ENCODE assay signal across 8 cellular contexts in genomic region chr16:28491970-28492474, GRCh38. TPM values are rescaled to one million over a fixed set of nuclear protein-coding genes. Genes with fewer than 3 reads are reported as not detected.
DNase-seq lines count a peak whose midpoint lies in the region; ATAC-seq and TF ChIP-seq lines count a peak whose summit lies in the region.

Gene CLN3, minus strand, starts transcription at chr16:28492074. Its CDS starts 315 bp downstream, at chr16:28491759.

- peak within 1 kb of the TSS; percentile 99 for H2BK5ac ChIP-seq in trophoblast cell (ENCODE audit: low read depth, low read length, poor library complexity)

- POLR2A ChIA-PET in T-cell (lab: Charles Lee) = interaction anchor here in 1 of 2 donors (0.6 to 0.7 kb wide), 5 partner anchors 20 to 1904 kb away, joined by 4 to 9 read pairs (median 5); no protein-coding TSS in a partner anchor

- no peak for TF ChIP-seq CTCF in GM12875 (IDR thresholded peaks at IDR 0.05; ENCODE audit: borderline replicate concordance, insufficient read depth, low read depth, low read length)
- no peak for TF ChIP-seq CTCF in heart left ventricle (IDR thresholded peaks at IDR 0.05)
- TF ChIP-seq CTCF in tibial nerve (IDR thresholded peaks at IDR 0.05) = no peak

- H3K9ac ChIP-seq in trophoblast cell (ENCODE audit: low read length) = peak within 1 kb of the TSS; percentile 97

- H3K14ac ChIP-seq in trophoblast cell (ENCODE audit: low read length) = peak within 1 kb of the TSS; percentile 99

- H3K36me3 Mint-ChIP-seq in T-cell = peaks cover 17% of the 10 kb centered on the region

- WGBS in adipose tissue, 3 donors = 0 to 1% (median 1%) methylated on average over 21 of the region's 21 CpGs
- WGBS in heart left ventricle, 4 donors = 0 to 1% (median 0%) methylated on average over 21 of the region's 21 CpGs
- WGBS in trophoblast cell (ENCODE audit: extremely low coverage, insufficient coverage, insufficient read length) = no CpG with 5 or more reads among the region's 21 CpGs
- 0% methylated on average over 19 to 21 of the region's 21 CpGs for WGBS in tibial nerve, 2 donors

- intact Hi-C loops in heart left ventricle (cut with DNase I) = loop anchor here in 8 of 10 donors (1.0 to 10.0 kb wide), 11 partner anchors 45 to 197 kb away; partner anchors contain the start of genes SGF29 (in 4 of the 8), NUPR1 (in 3 of the 8) and SBK1 (in 1 of the 8)

- H3K9me3 ChIP-seq in heart left ventricle (no peaks in the 10 kb centered on the region), trophoblast cell (ENCODE audit: insufficient read depth, low read depth, low read length) (no peaks in the 10 kb centered on the region), tibial nerve (no peaks in the 10 kb centered on the region)

- H3K27me3 ChIP-seq in heart left ventricle = no peaks in the 10 kb centered on the region
- H3K27me3 ChIP-seq in trophoblast cell (ENCODE audit: insufficient read depth, low read length) = no peaks in the 10 kb centered on the region
- no peaks in the 10 kb centered on the region for H3K27me3 ChIP-seq in tibial nerve

- peak within 1 kb of the TSS; percentile 88 for H2BK12ac ChIP-seq in trophoblast cell (ENCODE audit: low read length)

- peaks cover 2% of the 10 kb centered on the region for H3K79me2 ChIP-seq in trophoblast cell (ENCODE audit: control insufficient read depth, insufficient read depth, low read length, poor library complexity)

- H3K4ac ChIP-seq in trophoblast cell (ENCODE audit: low read depth, low read length) = peak within 1 kb of the TSS; percentile 82

- H3K4me2 ChIP-seq in trophoblast cell (ENCODE audit: low read length) = peak within 1 kb of the TSS; percentile 69

- no peaks in the 10 kb centered on the region for H3K9me3 Mint-ChIP-seq in T-cell

- ATAC-seq in HG02798 (IDR thresholded peaks at IDR 0.05; ENCODE audit: poor library complexity, unreplicated experiment) (peak; percentile 81), T-cell (replicated peaks in 1 of 4) (peak; percentile 65 to 74 (median 70)), heart left ventricle (peak; percentile 97 to 99 (median 98))

- peak within 1 kb of the TSS; percentile 100 for H3K27ac Mint-ChIP-seq in T-cell

- DNase-seq in NCI-H146 (lab: John Stamatoyannopoulos, UW) (peak; percentile 97), T-cell (peak; percentile 75 to 92 (median 86)), heart left ventricle (peak; percentile 90 to 96 (median 94)), trophoblast cell (peak; percentile 87 to 90), tibial nerve (ENCODE audit: low spot score in 2 of 2) (peak; percentile 88 to 90)

- H3K18ac ChIP-seq in trophoblast cell (ENCODE audit: low read length) = peak within 1 kb of the TSS; percentile 99

- H4K12ac ChIP-seq in trophoblast cell (ENCODE audit: low read depth, low read length) = peak within 1 kb of the TSS; percentile 98

- H3K4me3 Mint-ChIP-seq in T-cell = peak within 1 kb of the TSS; percentile 94 to 96 (median 95)

- peak within 1 kb of the TSS; percentile 100 for H2BK120ac ChIP-seq in trophoblast cell (ENCODE audit: insufficient read depth, low read length, poor library complexity)

- no peak within 1 kb of the TSS for H3K23ac ChIP-seq in trophoblast cell (ENCODE audit: low read length)

- H3K4me3 ChIP-seq in GM12875 (ENCODE audit: low read depth, low read length) (peak within 1 kb of the TSS; percentile 88), heart left ventricle (peak within 1 kb of the TSS; percentile 61 to 99 (median 85)), trophoblast cell (ENCODE audit: low read depth, low read length) (peak within 1 kb of the TSS; percentile 79), tibial nerve (peak within 1 kb of the TSS; percentile 61 to 99 (median 90))

- no peak within 1 kb of the TSS for H2AK5ac ChIP-seq in trophoblast cell (ENCODE audit: low read length)

- H3K27me3 Mint-ChIP-seq in T-cell = no peaks in the 10 kb centered on the region

- peaks cover 0 to 30% (median 21%) of the 10 kb centered on the region in 9 donors for H3K36me3 ChIP-seq in heart left ventricle
- peaks cover 6 to 9% of the 10 kb centered on the region in 2 experiments for H3K36me3 ChIP-seq in trophoblast cell (ENCODE audit: control insufficient read depth in 1 of 2, insufficient read depth in 2 of 2, low read length in 2 of 2)
- peaks cover 0 to 29% (median under 1%) of the 10 kb centered on the region in 3 donors for H3K36me3 ChIP-seq in tibial nerve

- TF ChIP-seq EP300 in tibial nerve (IDR thresholded peaks at IDR 0.05) = peak; percentile 77 to 86

- peaks cover 22% of the 10 kb centered on the region for H3K79me1 ChIP-seq in trophoblast cell (ENCODE audit: low read length)

- peak within 1 kb of the TSS; percentile 97 for H2AFZ ChIP-seq in trophoblast cell (ENCODE audit: insufficient read depth, low read length, poor library complexity)

- peaks cover 67 to 72% (median 70%) of the 10 kb centered on the region in 3 donors for H3K4me1 Mint-ChIP-seq in T-cell

- CTCF ChIA-PET in T-cell (lab: Charles Lee) = interaction anchor here in 1 of 2 donors (0.6 to 0.7 kb wide), 7 partner anchors 29 to 942 kb away, joined by 3 to 5 read pairs (median 3); partner anchors contain the start of genes GTF3C1, KATNIP and NFATC2IP

- peak within 1 kb of the TSS; percentile 99 for H4K91ac ChIP-seq in trophoblast cell (ENCODE audit: low read depth, low read length)

- TF ChIP-seq POLR2A in heart left ventricle (IDR thresholded peaks at IDR 0.05) (peak in 1 of 2 donors; percentile 47), tibial nerve (IDR thresholded peaks at IDR 0.05) (peak in 1 of 2 donors; percentile 33)

- peak within 1 kb of the TSS; percentile 74 for H3K27ac ChIP-seq in adipose tissue (ENCODE audit: low read depth, low read length)
- H3K27ac ChIP-seq in heart left ventricle = peak within 1 kb of the TSS; percentile 90 to 99 (median 97)
- peak within 1 kb of the TSS; percentile 96 for H3K27ac ChIP-seq in trophoblast cell (ENCODE audit: low read depth, low read length)
- H3K27ac ChIP-seq in tibial nerve = peak within 1 kb of the TSS; percentile 87 to 99 (median 96)

- H4K8ac ChIP-seq in trophoblast cell (ENCODE audit: low read depth, low read length) = peak within 1 kb of the TSS; percentile 98

- H3K4me1 ChIP-seq in heart left ventricle (peaks cover 0 to 49% (median 9%) of the 10 kb centered on the region in 12 donors), trophoblast cell (ENCODE audit: control insufficient read depth in 1 of 2, insufficient read depth in 2 of 2, low read length in 2 of 2) (peaks cover 2 to 5% of the 10 kb centered on the region in 2 experiments), tibial nerve (peaks cover 0 to 23% (median 6%) of the 10 kb centered on the region in 4 donors)

RNA-seq across cellular contexts. Expression of gene CLN3, which starts in this region (rescaled TPM):
- 10 to 100 TPM; 48.4 to 68.6 (median 61.1) TPM for total RNA-seq in T-cell
- 10 to 100 TPM in 2 of 3 donors, 1 to 10 TPM in 1; 8.2 to 28.2 (median 16.0) TPM for polyA plus RNA-seq in adipose tissue
- total RNA-seq in heart left ventricle = 10 to 100 TPM in 8 of 9 donors, 1 to 10 TPM in 1; 9.6 to 23.9 (median 14.2) TPM
- polyA plus RNA-seq in heart left ventricle = 10 to 100 TPM in 1 of 2 donors, 1 to 10 TPM in 1; 8.8 to 23.4 TPM
- polyA plus RNA-seq in trophoblast cell (2013) = 40.6 and 43.8 TPM in 2 replicates
- total RNA-seq in tibial nerve = 10 to 100 TPM; 25.8 to 45.1 (median 29.7) TPM

Comparison
In these comparisons a context has a peak if more than half of its experiments do, and no peak if none do; other contexts are left out.
1. Peak in every context shown above with its lines: DNase-seq, ATAC-seq, H3K4me3 ChIP-seq and H3K27ac ChIP-seq.